ENCODE assay signal across 9 cellular contexts in genomic region chr7:111029574-111030357, GRCh38.
DNase-seq lines count a peak whose midpoint lies in the region; ATAC-seq and TF ChIP-seq lines count a peak whose summit lies in the region.
"Had no signal": no experiment of that assay in that cellular context is flagged by ENCODE, and none has a peak within 500 bp of the region (broad histone marks: within the 10 kb centered on the region; RNA-seq: fewer than 3 reads in every experiment).

No MANE protein-coding gene starts in this region.

- peaks cover 11% of the 10 kb centered on the region for H3K4me1 ChIP-seq in smooth muscle cell (ENCODE audit: low read depth)

- H3K4me1 Mint-ChIP-seq in activated CD8-positive, alpha-beta memory T cell treated with anti-CD3 and anti-CD28 coated beads, Interleukin-2, amount 10 ng/mL, durations not matched to agents 7 days and 5 days, result peaks cover 52% of the 10 kb centered on the region
- peaks cover 54% of the 10 kb centered on the region for H3K4me1 Mint-ChIP-seq in activated CD4-positive, alpha-beta T cell treated with anti-CD3 and anti-CD28 coated beads, Interleukin-2, amount 10 ng/mL, durations not matched to agents 24 days and 14 days

- no peak for TF ChIP-seq CTCF in smooth muscle cell (IDR thresholded peaks at IDR 0.05; ENCODE audit: borderline replicate concordance, insufficient read depth, poor library complexity, severe bottlenecking)

- H3K36me3 Mint-ChIP-seq in activated CD8-positive, alpha-beta memory T cell treated with anti-CD3 and anti-CD28 coated beads, Interleukin-2, amount 10 ng/mL, durations not matched to agents 7 days and 5 days, result peaks cover 7% of the 10 kb centered on the region
- H3K36me3 Mint-ChIP-seq in activated CD4-positive, alpha-beta T cell treated with anti-CD3 and anti-CD28 coated beads, Interleukin-2, amount 10 ng/mL, durations not matched to agents 24 days and 14 days (ENCODE audit: low read depth), result peaks cover 9% of the 10 kb centered on the region

- WGBS in smooth muscle cell (ENCODE audit: low lambda C conversion rate), result 41% methylated on average over 1 of the region's 1 CpG

- no peak overlapping the region for H3K4me3 Mint-ChIP-seq in activated CD8-positive, alpha-beta memory T cell treated with anti-CD3 and anti-CD28 coated beads, Interleukin-2, amount 10 ng/mL, durations not matched to agents 7 days and 5 days
- peak overlapping the region; percentile 68 for H3K4me3 Mint-ChIP-seq in activated CD4-positive, alpha-beta T cell treated with anti-CD3 and anti-CD28 coated beads, Interleukin-2, amount 10 ng/mL, durations not matched to agents 24 days and 14 days
- H3K4me3 Mint-ChIP-seq: neural crest cell had no signal

- H3K27me3 ChIP-seq in smooth muscle cell (ENCODE audit: low read depth), result no peaks in the 10 kb centered on the region

- intact Hi-C loops in activated CD4-positive, alpha-beta T cell treated with anti-CD3 and anti-CD28 coated beads, Interleukin-2, amount 10 ng/mL, durations not matched to agents 24 days and 14 days (cut with micrococcal nuclease), result loop anchor here (1.0 to 5.0 kb wide), 8 partner anchors 16 to 203 kb away; no protein-coding TSS in a partner anchor

- H4K20me1 ChIP-seq in smooth muscle cell (ENCODE audit: low read depth), result no peaks in the 10 kb centered on the region

- H3K9ac ChIP-seq in smooth muscle cell (ENCODE audit: low read depth), result no peak overlapping the region

- H3K9me3 Mint-ChIP-seq in activated CD8-positive, alpha-beta memory T cell treated with anti-CD3 and anti-CD28 coated beads, Interleukin-2, amount 10 ng/mL, durations not matched to agents 7 days and 5 days (ENCODE audit: low read depth), result no peaks in the 10 kb centered on the region
- peaks cover 3% of the 10 kb centered on the region for H3K9me3 Mint-ChIP-seq in activated CD4-positive, alpha-beta T cell treated with anti-CD3 and anti-CD28 coated beads, Interleukin-2, amount 10 ng/mL, durations not matched to agents 24 days and 14 days
- H3K9me3 Mint-ChIP-seq: neural crest cell had no signal

- peak overlapping the region; percentile 83 for H3K27ac Mint-ChIP-seq in activated CD8-positive, alpha-beta memory T cell treated with anti-CD3 and anti-CD28 coated beads, Interleukin-2, amount 10 ng/mL, durations not matched to agents 7 days and 5 days
- peak overlapping the region; percentile 96 for H3K27ac Mint-ChIP-seq in activated CD4-positive, alpha-beta T cell treated with anti-CD3 and anti-CD28 coated beads, Interleukin-2, amount 10 ng/mL, durations not matched to agents 24 days and 14 days

- no peak overlapping the region for H3K4me2 ChIP-seq in smooth muscle cell

- H3K27me3 Mint-ChIP-seq in activated CD8-positive, alpha-beta memory T cell treated with anti-CD3 and anti-CD28 coated beads, Interleukin-2, amount 10 ng/mL, durations not matched to agents 7 days and 5 days, result no peaks in the 10 kb centered on the region
- H3K27me3 Mint-ChIP-seq in activated CD4-positive, alpha-beta T cell treated with anti-CD3 and anti-CD28 coated beads, Interleukin-2, amount 10 ng/mL, durations not matched to agents 24 days and 14 days, result no peaks in the 10 kb centered on the region

- no peaks in the 10 kb centered on the region for H3K9me3 ChIP-seq in smooth muscle cell (replicated peaks; ENCODE audit: low read depth)

- H3K36me3 ChIP-seq in smooth muscle cell (ENCODE audit: low read depth), result no peaks in the 10 kb centered on the region

- CTCF ChIA-PET in activated CD8-positive, alpha-beta memory T cell treated with anti-CD3 and anti-CD28 coated beads, Interleukin-2, amount 10 ng/mL, durations not matched to agents 7 days and 5 days (lab: Charles Lee), result interaction anchor here (1.0 to 1.9 kb wide), 4 partner anchors 10 to 69 kb away, joined by 5 to 13 read pairs (median 6); no protein-coding TSS in a partner anchor

- ATAC-seq in activated CD8-positive, alpha-beta memory T cell treated with anti-CD3 and anti-CD28 coated beads, Interleukin-2, amount 10 ng/mL, durations not matched to agents 7 days and 5 days, result peak; percentile 9
- peak; percentile 62 for ATAC-seq in HG03159 (IDR thresholded peaks at IDR 0.05; ENCODE audit: unreplicated experiment)
- no peak for ATAC-seq in HG03095 (IDR thresholded peaks at IDR 0.05; ENCODE audit: unreplicated experiment)

- H3K27ac ChIP-seq in smooth muscle cell (ENCODE audit: low read depth), result no peak overlapping the region

- no peaks in the 10 kb centered on the region for H3K79me2 ChIP-seq in smooth muscle cell (ENCODE audit: low read depth)

- no peak overlapping the region for H2AFZ ChIP-seq in smooth muscle cell (ENCODE audit: low read depth)

- no peaks in the 10 kb centered on the region for H3F3A ChIP-seq in smooth muscle cell (ENCODE audit: low read depth)

- H3K4me3 ChIP-seq in smooth muscle cell, result no peak overlapping the region

- peak; percentile 44 for DNase-seq in activated CD8-positive, alpha-beta memory T cell treated with anti-CD3 and anti-CD28 coated beads, Interleukin-2, amount 10 ng/mL, durations not matched to agents 7 days and 5 days
- DNase-seq in activated CD8-positive, alpha-beta memory T cell treated with anti-CD3 and anti-CD28 coated beads for 24 hours, result no peak
- peak; percentile 75 for DNase-seq in activated CD4-positive, alpha-beta T cell treated with anti-CD3 and anti-CD28 coated beads, Interleukin-2, amount 10 ng/mL, durations not matched to agents 24 days and 14 days
- DNase-seq in iris pigment epithelial cell (ENCODE audit: low read depth) (peak; percentile 45), mucosa of gallbladder (ENCODE audit: low spot score) (no peak), smooth muscle cell (lab: John Stamatoyannopoulos, UW; ENCODE audit: unreplicated experiment) (no peak)

Comparison
In these comparisons a context has a peak if more than half of its experiments do, and no peak if none do; other contexts are left out.
1. DNase-seq: peak in activated CD8-positive, alpha-beta memory T cell treated with anti-CD3 and anti-CD28 coated beads, Interleukin-2, amount 10 ng/mL, durations not matched to agents 7 days and 5 days (single experiment), activated CD4-positive, alpha-beta T cell treated with anti-CD3 and anti-CD28 coated beads, Interleukin-2, amount 10 ng/mL, durations not matched to agents 24 days and 14 days (single experiment) and iris pigment epithelial cell (single experiment); none in activated CD8-positive, alpha-beta memory T cell treated with anti-CD3 and anti-CD28 coated beads for 24 hours (single experiment), mucosa of gallbladder (single experiment) and smooth muscle cell (single experiment).